22 cellular contexts compared by ENCODE assay signal in the genomic region with DNA sequence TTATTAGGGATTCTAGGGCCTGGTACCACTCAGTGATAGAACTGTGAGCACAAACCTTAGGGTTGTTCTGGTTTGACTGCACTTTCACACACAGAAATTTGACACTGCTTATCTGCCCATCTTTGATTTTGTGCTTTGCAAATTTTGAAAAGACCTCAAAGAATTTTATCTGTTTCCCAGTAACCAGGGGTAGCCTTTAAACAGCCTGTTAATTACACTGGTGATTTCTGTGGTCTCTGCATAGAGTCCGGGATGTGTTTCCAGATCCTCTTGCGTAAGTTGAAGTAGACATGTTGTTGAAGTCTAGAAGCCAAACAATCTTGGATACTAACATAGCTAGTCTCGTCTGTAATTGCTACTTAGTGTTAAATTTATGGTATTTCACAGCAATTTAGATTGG.
A peak's percentile ranks its signal among the peaks of the same experiment; 100 is the strongest.
DNase-seq lines count a peak whose midpoint lies in the region; ATAC-seq and TF ChIP-seq lines count a peak whose summit lies in the region.
"Had no signal": no experiment of that assay in that cellular context is flagged by ENCODE, and none has a peak within 500 bp of the region (broad histone marks: within the 10 kb centered on the region; RNA-seq: fewer than 3 reads in every experiment).

No MANE protein-coding gene starts in this region.

- TF ChIP-seq CTCF in left lung (IDR thresholded peaks at IDR 0.05) (no peak), upper lobe of right lung (IDR thresholded peaks at IDR 0.05) (no peak)

- DNase-seq in right cardiac atrium (no peak), cardiac septum (ENCODE audit: low spot score) (no peak), astrocyte of the hippocampus (ENCODE audit: low read depth, low spot score) (peak; percentile 56), left lung (no peak), upper lobe of right lung (no peak), H7 (no peak)
- DNase-seq in stimulated activated naive B cell treated with anti-CD40 and anti-IgM and Interleukin-4, amounts not matched to agents 10 μg/mL and 1 μg/mL and 100 μg/mL, for 72 hours: no peak
- DNase-seq in activated naive CD8-positive, alpha-beta T cell treated with anti-CD3 and anti-CD28 coated beads for 36 hours: no peak
- DNase-seq: activated B cell treated with CpG ODN at 0.5 μM for 24 hours; activated CD4-positive, alpha-beta T cell treated with anti-CD3 and anti-CD28 coated beads, Interleukin-2, amount 50 U/mL, for 48 hours; activated CD8-positive, alpha-beta memory T cell treated with anti-CD3 and anti-CD28 coated beads, Interleukin-2, amount 50 U/mL, for 48 hours; DMS79; kidney; mammary epithelial cell; naive thymus-derived CD4-positive, alpha-beta T cell; NCI-H2107; NCI-H510A treated with DMSO at 0.1 percent for 48 hours; stomach; transverse colon had no signal

- no peaks in the 10 kb centered on the region for H3K4me1 Mint-ChIP-seq in stimulated activated naive B cell treated with anti-CD40 and anti-IgM and Interleukin-4, amounts not matched to agents 10 μg/mL and 1 μg/mL and 100 μg/mL, for 72 hours
- peaks cover 5% of the 10 kb centered on the region for H3K4me1 Mint-ChIP-seq in activated naive CD8-positive, alpha-beta T cell treated with anti-CD3 and anti-CD28 coated beads for 36 hours
- H3K4me1 Mint-ChIP-seq: activated B cell treated with CpG ODN at 0.5 μM for 24 hours; naive thymus-derived CD4-positive, alpha-beta T cell had no signal

- H3K4me3 ChIP-seq in right cardiac atrium (ENCODE audit: low read length) (no peak overlapping the region), left lung (no peak overlapping the region), upper lobe of right lung (no peak overlapping the region), H7 (ENCODE audit: insufficient read depth, low read depth, low read length) (no peak overlapping the region)
- H3K4me3 ChIP-seq: right atrium auricular region, stomach, transverse colon had no signal

- H3K27me3 ChIP-seq in right cardiac atrium (ENCODE audit: control insufficient read depth, insufficient read depth) (no peaks in the 10 kb centered on the region), left lung (no peaks in the 10 kb centered on the region), upper lobe of right lung (no peaks in the 10 kb centered on the region), H7 (ENCODE audit: control insufficient read depth, insufficient read depth, low read length) (no peaks in the 10 kb centered on the region)
- H3K27me3 ChIP-seq: right atrium auricular region, stomach, transverse colon had no signal

- H3K36me3 Mint-ChIP-seq in stimulated activated naive B cell treated with anti-CD40 and anti-IgM and Interleukin-4, amounts not matched to agents 10 μg/mL and 1 μg/mL and 100 μg/mL, for 72 hours: no peaks in the 10 kb centered on the region
- H3K36me3 Mint-ChIP-seq in activated naive CD8-positive, alpha-beta T cell treated with anti-CD3 and anti-CD28 coated beads for 36 hours: peaks cover 10% of the 10 kb centered on the region

- no peaks in the 10 kb centered on the region for H3K36me3 ChIP-seq in left lung
- H3K36me3 ChIP-seq in upper lobe of right lung: no peaks in the 10 kb centered on the region
- peaks cover 3% of the 10 kb centered on the region for H3K36me3 ChIP-seq in H7 (replicated peaks; ENCODE audit: control insufficient read depth, insufficient read depth, low read length)
- H3K36me3 ChIP-seq: right atrium auricular region, transverse colon had no signal

- H3K27ac ChIP-seq in right cardiac atrium (ENCODE audit: low read length) (no peak overlapping the region), left lung (peak overlapping the region; percentile 5 to 49), upper lobe of right lung (peak overlapping the region; percentile 31)
- H3K27ac ChIP-seq: right atrium auricular region, transverse colon had no signal

- no peak overlapping the region for H3K4me3 Mint-ChIP-seq in stimulated activated naive B cell treated with anti-CD40 and anti-IgM and Interleukin-4, amounts not matched to agents 10 μg/mL and 1 μg/mL and 100 μg/mL, for 72 hours
- no peak overlapping the region for H3K4me3 Mint-ChIP-seq in activated naive CD8-positive, alpha-beta T cell treated with anti-CD3 and anti-CD28 coated beads for 36 hours
- H3K4me3 Mint-ChIP-seq: activated B cell treated with CpG ODN at 0.5 μM for 24 hours; dendritic cell treated with granulocyte-macrophage colony-stimulating factor and Interleukin-4, amounts not matched to agents 40 ng/mL and 50 ng/mL, for 4 days; naive thymus-derived CD4-positive, alpha-beta T cell; T-helper 2 cell treated with Interferon-gamma antibody and Interleukin-4, amounts not matched to agents 5 μg/mL and 100 μg/mL, for 36 hours had no signal

- H3K4me1 ChIP-seq in right cardiac atrium (ENCODE audit: control insufficient read depth, insufficient read depth, low read length): peaks cover 4% of the 10 kb centered on the region
- H3K4me1 ChIP-seq in left lung: peaks cover 10 to 14% of the 10 kb centered on the region in 2 donors
- peaks cover 40% of the 10 kb centered on the region for H3K4me1 ChIP-seq in upper lobe of right lung

- intact Hi-C loops in right cardiac atrium (cut with DNase I) (no loop called here), cardiac septum (cut with DNase I) (no loop called here), left lung (cut with DNase I) (loop anchor here in 1 of 2 donors (10.0 kb wide), 1 partner anchor 62 kb away; no protein-coding TSS in a partner anchor), upper lobe of right lung (cut with DNase I) (no loop called here)

- ATAC-seq in right cardiac atrium (peak; percentile 47 to 79), left lung (peak; percentile 11), upper lobe of right lung (no peak)
- ATAC-seq in stimulated activated naive B cell treated with anti-CD40 and anti-IgM and Interleukin-4, amounts not matched to agents 10 μg/mL and 1 μg/mL and 100 μg/mL, for 72 hours (replicated peaks): no peak
- ATAC-seq: naive thymus-derived CD4-positive, alpha-beta T cell had no signal

- 78% methylated on average over 3 of the region's 3 CpGs for WGBS in right cardiac atrium

- H3K27ac Mint-ChIP-seq in stimulated activated naive B cell treated with anti-CD40 and anti-IgM and Interleukin-4, amounts not matched to agents 10 μg/mL and 1 μg/mL and 100 μg/mL, for 72 hours: no peak overlapping the region
- no peak overlapping the region for H3K27ac Mint-ChIP-seq in activated naive CD8-positive, alpha-beta T cell treated with anti-CD3 and anti-CD28 coated beads for 36 hours
- H3K27ac Mint-ChIP-seq: activated B cell treated with CpG ODN at 0.5 μM for 24 hours; dendritic cell treated with granulocyte-macrophage colony-stimulating factor and Interleukin-4, amounts not matched to agents 40 ng/mL and 50 ng/mL, for 4 days; naive thymus-derived CD4-positive, alpha-beta T cell; T-helper 2 cell treated with Interferon-gamma antibody and Interleukin-4, amounts not matched to agents 5 μg/mL and 100 μg/mL, for 36 hours had no signal

- no peaks in the 10 kb centered on the region for H3K9me3 ChIP-seq in right cardiac atrium (ENCODE audit: control insufficient read depth, low read length)
- no peaks in the 10 kb centered on the region for H3K9me3 ChIP-seq in left lung
- no peaks in the 10 kb centered on the region for H3K9me3 ChIP-seq in upper lobe of right lung
- H3K9me3 ChIP-seq: right atrium auricular region, stomach had no signal

- H3K27me3 Mint-ChIP-seq in stimulated activated naive B cell treated with anti-CD40 and anti-IgM and Interleukin-4, amounts not matched to agents 10 μg/mL and 1 μg/mL and 100 μg/mL, for 72 hours: peaks cover 0 to 6% of the 10 kb centered on the region in 2 donors
- H3K27me3 Mint-ChIP-seq in activated naive CD8-positive, alpha-beta T cell treated with anti-CD3 and anti-CD28 coated beads for 36 hours: peaks cover 25% of the 10 kb centered on the region
- H3K27me3 Mint-ChIP-seq: dendritic cell treated with granulocyte-macrophage colony-stimulating factor and Interleukin-4, amounts not matched to agents 40 ng/mL and 50 ng/mL, for 4 days had no signal

- peaks cover 0 to 2% of the 10 kb centered on the region in 2 donors for H3K9me3 Mint-ChIP-seq in stimulated activated naive B cell treated with anti-CD40 and anti-IgM and Interleukin-4, amounts not matched to agents 10 μg/mL and 1 μg/mL and 100 μg/mL, for 72 hours
- H3K9me3 Mint-ChIP-seq in activated naive CD8-positive, alpha-beta T cell treated with anti-CD3 and anti-CD28 coated beads for 36 hours: no peaks in the 10 kb centered on the region
- H3K9me3 Mint-ChIP-seq: activated B cell treated with CpG ODN at 0.5 μM for 24 hours; dendritic cell treated with granulocyte-macrophage colony-stimulating factor and Interleukin-4, amounts not matched to agents 40 ng/mL and 50 ng/mL, for 4 days had no signal

Comparison
In these comparisons a context has a peak if more than half of its experiments do, and no peak if none do; other contexts are left out.
1. ATAC-seq: peak in right cardiac atrium (2 of 2) and left lung (single experiment); none in upper lobe of right lung (single experiment) and stimulated activated naive B cell treated with anti-CD40 and anti-IgM and Interleukin-4, amounts not matched to agents 10 μg/mL and 1 μg/mL and 100 μg/mL, for 72 hours (0 of 2).